1 cellular context compared by ENCODE assay signal in the genomic region with DNA sequence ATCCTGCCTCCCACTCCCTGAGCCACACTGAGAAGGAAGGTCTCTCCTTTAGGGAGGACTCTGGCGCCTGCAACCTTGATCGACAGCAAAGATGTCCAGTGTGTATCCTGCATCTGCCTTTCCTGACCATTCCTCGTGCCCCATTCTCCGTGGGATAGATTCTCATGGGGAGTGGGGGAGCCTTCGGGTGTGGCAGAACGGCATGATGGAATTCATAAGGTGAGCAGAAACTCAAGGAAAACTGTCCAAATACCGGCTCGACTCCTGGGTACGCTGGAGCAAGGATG.
TF ChIP-seq lines count a peak whose summit lies in the region.

No MANE protein-coding gene starts in this region.

TF ChIP-seq in K562, 482 proteins besides CTCF, POLR2A, EP300 and RAD21:
- TF ChIP-seq HMGN3 (IDR thresholded peaks at IDR 0.05; ENCODE audit: borderline replicate concordance, extremely low read depth, insufficient read length, low read depth, low read length) (peak; percentile 1), ZNF717 (CRISPR knock-in tag; IDR thresholded peaks at IDR 0.05) (no peak), ZNF217 (CRISPR knock-in tag; IDR thresholded peaks at IDR 0.05) (no peak)
- TF ChIP-seq, protein P1, sequence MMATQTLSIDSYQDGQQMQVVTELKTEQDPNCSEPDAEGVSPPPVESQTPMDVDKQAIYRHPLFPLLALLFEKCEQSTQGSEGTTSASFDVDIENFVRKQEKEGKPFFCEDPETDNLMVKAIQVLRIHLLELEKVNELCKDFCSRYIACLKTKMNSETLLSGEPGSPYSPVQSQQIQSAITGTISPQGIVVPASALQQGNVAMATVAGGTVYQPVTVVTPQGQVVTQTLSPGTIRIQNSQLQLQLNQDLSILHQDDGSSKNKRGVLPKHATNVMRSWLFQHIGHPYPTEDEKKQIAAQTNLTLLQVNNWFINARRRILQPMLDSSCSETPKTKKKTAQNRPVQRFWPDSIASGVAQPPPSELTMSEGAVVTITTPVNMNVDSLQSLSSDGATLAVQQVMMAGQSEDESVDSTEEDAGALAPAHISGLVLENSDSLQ (IDR thresholded peaks at IDR 0.05): peak; percentile 59
- TF ChIP-seq, protein P2, sequence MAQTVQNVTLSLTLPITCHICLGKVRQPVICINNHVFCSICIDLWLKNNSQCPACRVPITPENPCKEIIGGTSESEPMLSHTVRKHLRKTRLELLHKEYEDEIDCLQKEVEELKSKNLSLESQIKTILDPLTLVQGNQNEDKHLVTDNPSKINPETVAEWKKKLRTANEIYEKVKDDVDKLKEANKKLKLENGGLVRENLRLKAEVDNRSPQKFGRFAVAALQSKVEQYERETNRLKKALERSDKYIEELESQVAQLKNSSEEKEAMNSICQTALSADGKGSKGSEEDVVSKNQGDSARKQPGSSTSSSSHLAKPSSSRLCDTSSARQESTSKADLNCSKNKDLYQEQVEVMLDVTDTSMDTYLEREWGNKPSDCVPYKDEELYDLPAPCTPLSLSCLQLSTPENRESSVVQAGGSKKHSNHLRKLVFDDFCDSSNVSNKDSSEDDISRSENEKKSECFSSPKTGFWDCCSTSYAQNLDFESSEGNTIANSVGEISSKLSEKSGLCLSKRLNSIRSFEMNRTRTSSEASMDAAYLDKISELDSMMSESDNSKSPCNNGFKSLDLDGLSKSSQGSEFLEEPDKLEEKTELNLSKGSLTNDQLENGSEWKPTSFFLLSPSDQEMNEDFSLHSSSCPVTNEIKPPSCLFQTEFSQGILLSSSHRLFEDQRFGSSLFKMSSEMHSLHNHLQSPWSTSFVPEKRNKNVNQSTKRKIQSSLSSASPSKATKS (CRISPR knock-in tag; IDR thresholded peaks at IDR 0.05): no peak
- TF ChIP-seq, protein P3, sequence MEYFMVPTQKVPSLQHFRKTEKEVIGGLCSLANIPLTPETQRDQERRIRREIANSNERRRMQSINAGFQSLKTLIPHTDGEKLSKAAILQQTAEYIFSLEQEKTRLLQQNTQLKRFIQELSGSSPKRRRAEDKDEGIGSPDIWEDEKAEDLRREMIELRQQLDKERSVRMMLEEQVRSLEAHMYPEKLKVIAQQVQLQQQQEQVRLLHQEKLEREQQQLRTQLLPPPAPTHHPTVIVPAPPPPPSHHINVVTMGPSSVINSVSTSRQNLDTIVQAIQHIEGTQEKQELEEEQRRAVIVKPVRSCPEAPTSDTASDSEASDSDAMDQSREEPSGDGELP (CRISPR knock-in tag; IDR thresholded peaks at IDR 0.05; ENCODE audit: borderline replicate concordance): no peak
- TF ChIP-seq, protein P4, sequence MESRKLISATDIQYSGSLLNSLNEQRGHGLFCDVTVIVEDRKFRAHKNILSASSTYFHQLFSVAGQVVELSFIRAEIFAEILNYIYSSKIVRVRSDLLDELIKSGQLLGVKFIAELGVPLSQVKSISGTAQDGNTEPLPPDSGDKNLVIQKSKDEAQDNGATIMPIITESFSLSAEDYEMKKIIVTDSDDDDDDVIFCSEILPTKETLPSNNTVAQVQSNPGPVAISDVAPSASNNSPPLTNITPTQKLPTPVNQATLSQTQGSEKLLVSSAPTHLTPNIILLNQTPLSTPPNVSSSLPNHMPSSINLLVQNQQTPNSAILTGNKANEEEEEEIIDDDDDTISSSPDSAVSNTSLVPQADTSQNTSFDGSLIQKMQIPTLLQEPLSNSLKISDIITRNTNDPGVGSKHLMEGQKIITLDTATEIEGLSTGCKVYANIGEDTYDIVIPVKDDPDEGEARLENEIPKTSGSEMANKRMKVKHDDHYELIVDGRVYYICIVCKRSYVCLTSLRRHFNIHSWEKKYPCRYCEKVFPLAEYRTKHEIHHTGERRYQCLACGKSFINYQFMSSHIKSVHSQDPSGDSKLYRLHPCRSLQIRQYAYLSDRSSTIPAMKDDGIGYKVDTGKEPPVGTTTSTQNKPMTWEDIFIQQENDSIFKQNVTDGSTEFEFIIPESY (CRISPR knock-in tag; IDR thresholded peaks at IDR 0.05): no peak
